Comparison of ENCODE assay signal across 9 cellular contexts in the genomic region with DNA sequence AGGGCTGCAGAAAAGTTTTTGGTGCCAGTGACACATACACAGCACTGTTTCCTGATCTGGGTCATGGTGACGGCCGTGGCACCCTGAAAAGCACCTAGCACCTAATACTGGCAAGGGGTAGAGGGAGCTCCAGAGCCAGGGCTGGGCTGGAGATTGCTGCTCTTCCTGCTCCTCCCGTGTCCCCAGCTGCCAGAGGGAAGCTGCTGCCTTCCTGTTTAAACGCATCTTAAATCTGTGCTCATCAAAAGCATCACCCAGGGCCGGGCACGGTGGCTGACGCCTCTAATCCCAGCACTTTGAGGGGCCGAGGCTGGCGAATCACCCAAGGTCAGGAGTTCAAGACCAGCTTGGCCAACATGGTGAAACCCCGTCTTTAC.
DNase-seq lines count a peak whose midpoint lies in the region; ATAC-seq and TF ChIP-seq lines count a peak whose summit lies in the region.
"Had no signal": no experiment of that assay in that cellular context is flagged by ENCODE, and none has a peak within 500 bp of the region (broad histone marks: within the 10 kb centered on the region; RNA-seq: fewer than 3 reads in every experiment).

No MANE protein-coding gene starts in this region.

- intact Hi-C loops in activated B cell treated with CpG ODN at 0.5 μM for 24 hours (cut with micrococcal nuclease): loop anchor here (1.0 to 10.0 kb wide), 2 partner anchors 156 to 295 kb away; a partner anchor contains a TSS
- intact Hi-C loops in head of caudate nucleus (cut with DNase I): no loop called here

- H3K4me3 Mint-ChIP-seq in activated B cell treated with CpG ODN at 0.5 μM for 24 hours: no peak overlapping the region
- H3K4me3 Mint-ChIP-seq: activated T-cell treated with anti-CD3 and anti-CD28 coated beads, Interleukin-2, amount 50 U/mL, for 72 hours had no signal

- TF ChIP-seq CTCF in activated B cell treated with CpG ODN at 0.5 μM for 24 hours (IDR thresholded peaks at IDR 0.05): no peak

- no peaks in the 10 kb centered on the region for H3K36me3 Mint-ChIP-seq in activated B cell treated with CpG ODN at 0.5 μM for 24 hours (ENCODE audit: low read depth)

- H3K4me1 Mint-ChIP-seq in activated B cell treated with CpG ODN at 0.5 μM for 24 hours: peaks cover 5% of the 10 kb centered on the region

- DNase-seq in NCI-H748 (lab: John Stamatoyannopoulos, UW; ENCODE audit: unreplicated experiment) (peak; percentile 11), NCI-H748 treated with DMSO at 0.1 percent for 48 hours (lab: John Stamatoyannopoulos, UW) (no peak), activated B cell treated with CpG ODN at 0.5 μM for 24 hours (no peak), head of caudate nucleus (peak in 41 of 42 donors; percentile 37 to 90 (median 70)), putamen (ENCODE audit: low spot score) (peak; percentile 65), NCI-H510A treated with DMSO at 0.1 percent for 48 hours (lab: John Stamatoyannopoulos, UW) (no peak)
- DNase-seq: activated T-cell treated with anti-CD3 and anti-CD28 coated beads, Interleukin-2, amount 50 U/mL, for 72 hours had no signal

- ATAC-seq in activated B cell treated with CpG ODN at 0.5 μM for 24 hours (ENCODE audit: low read depth) (peak; percentile 50), HG03135 (IDR thresholded peaks at IDR 0.05; ENCODE audit: unreplicated experiment) (no peak)

- peak; percentile 63 for TF ChIP-seq RAD21 in Ishikawa (IDR thresholded peaks at IDR 0.05; ENCODE audit: low read depth)

- no peaks in the 10 kb centered on the region for H3K27me3 Mint-ChIP-seq in activated B cell treated with CpG ODN at 0.5 μM for 24 hours

- CTCF ChIA-PET in activated B cell treated with CpG ODN at 0.5 μM for 24 hours (lab: Charles Lee): interaction anchor here (0.7 to 5.5 kb wide), 7 partner anchors 93 to 295 kb away, joined by 3 to 60 read pairs (median 4); no protein-coding TSS in a partner anchor

- no peaks in the 10 kb centered on the region for H3K9me3 Mint-ChIP-seq in activated B cell treated with CpG ODN at 0.5 μM for 24 hours
- H3K9me3 Mint-ChIP-seq: activated T-cell treated with anti-CD3 and anti-CD28 coated beads, Interleukin-2, amount 50 U/mL, for 72 hours had no signal

- no peak for TF ChIP-seq EP300 in Ishikawa (IDR thresholded peaks at IDR 0.05; ENCODE audit: borderline replicate concordance)

- POLR2A ChIA-PET in activated B cell treated with CpG ODN at 0.5 μM for 24 hours (lab: Charles Lee): interaction anchor here (0.9 to 2.8 kb wide), 5 partner anchors 35 to 295 kb away, joined by 3 to 13 read pairs (median 4); a partner anchor contains a TSS

- H3K27ac Mint-ChIP-seq in activated B cell treated with CpG ODN at 0.5 μM for 24 hours: no peak overlapping the region
- H3K27ac Mint-ChIP-seq: activated T-cell treated with anti-CD3 and anti-CD28 coated beads, Interleukin-2, amount 50 U/mL, for 72 hours had no signal

TF ChIP-seq in Ishikawa, 13 proteins besides CTCF, POLR2A, EP300 and RAD21:
- TF ChIP-seq ZBTB7A (IDR thresholded peaks at IDR 0.05; ENCODE audit: low read depth) (no peak), TAF1 (IDR thresholded peaks at IDR 0.05; ENCODE audit: low read depth) (no peak), CREB1 (IDR thresholded peaks at IDR 0.05; ENCODE audit: low read depth) (no peak), NFIC (IDR thresholded peaks at IDR 0.05) (no peak), EGR1 (IDR thresholded peaks at IDR 0.05) (no peak), CEBPB (IDR thresholded peaks at IDR 0.05) (no peak), YY1 (IDR thresholded peaks at IDR 0.05; ENCODE audit: low read depth) (no peak), FOXM1 (IDR thresholded peaks at IDR 0.05; ENCODE audit: borderline replicate concordance, low read depth) (no peak), TEAD4 (IDR thresholded peaks at IDR 0.05) (no peak)
- TF ChIP-seq, protein P1, sequence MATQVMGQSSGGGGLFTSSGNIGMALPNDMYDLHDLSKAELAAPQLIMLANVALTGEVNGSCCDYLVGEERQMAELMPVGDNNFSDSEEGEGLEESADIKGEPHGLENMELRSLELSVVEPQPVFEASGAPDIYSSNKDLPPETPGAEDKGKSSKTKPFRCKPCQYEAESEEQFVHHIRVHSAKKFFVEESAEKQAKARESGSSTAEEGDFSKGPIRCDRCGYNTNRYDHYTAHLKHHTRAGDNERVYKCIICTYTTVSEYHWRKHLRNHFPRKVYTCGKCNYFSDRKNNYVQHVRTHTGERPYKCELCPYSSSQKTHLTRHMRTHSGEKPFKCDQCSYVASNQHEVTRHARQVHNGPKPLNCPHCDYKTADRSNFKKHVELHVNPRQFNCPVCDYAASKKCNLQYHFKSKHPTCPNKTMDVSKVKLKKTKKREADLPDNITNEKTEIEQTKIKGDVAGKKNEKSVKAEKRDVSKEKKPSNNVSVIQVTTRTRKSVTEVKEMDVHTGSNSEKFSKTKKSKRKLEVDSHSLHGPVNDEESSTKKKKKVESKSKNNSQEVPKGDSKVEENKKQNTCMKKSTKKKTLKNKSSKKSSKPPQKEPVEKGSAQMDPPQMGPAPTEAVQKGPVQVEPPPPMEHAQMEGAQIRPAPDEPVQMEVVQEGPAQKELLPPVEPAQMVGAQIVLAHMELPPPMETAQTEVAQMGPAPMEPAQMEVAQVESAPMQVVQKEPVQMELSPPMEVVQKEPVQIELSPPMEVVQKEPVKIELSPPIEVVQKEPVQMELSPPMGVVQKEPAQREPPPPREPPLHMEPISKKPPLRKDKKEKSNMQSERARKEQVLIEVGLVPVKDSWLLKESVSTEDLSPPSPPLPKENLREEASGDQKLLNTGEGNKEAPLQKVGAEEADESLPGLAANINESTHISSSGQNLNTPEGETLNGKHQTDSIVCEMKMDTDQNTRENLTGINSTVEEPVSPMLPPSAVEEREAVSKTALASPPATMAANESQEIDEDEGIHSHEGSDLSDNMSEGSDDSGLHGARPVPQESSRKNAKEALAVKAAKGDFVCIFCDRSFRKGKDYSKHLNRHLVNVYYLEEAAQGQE (IDR thresholded peaks at IDR 0.05; ENCODE audit: low read depth): no peak

Comparison
In these comparisons a context has a peak if more than half of its experiments do, and no peak if none do; other contexts are left out.
1. DNase-seq: peak in NCI-H748 (single experiment), head of caudate nucleus (41 of 42) and putamen (single experiment); none in NCI-H748 treated with DMSO at 0.1 percent for 48 hours (single experiment), activated B cell treated with CpG ODN at 0.5 μM for 24 hours (single experiment) and NCI-H510A treated with DMSO at 0.1 percent for 48 hours (single experiment).